8 cellular contexts compared by ENCODE assay signal in the genomic region with DNA sequence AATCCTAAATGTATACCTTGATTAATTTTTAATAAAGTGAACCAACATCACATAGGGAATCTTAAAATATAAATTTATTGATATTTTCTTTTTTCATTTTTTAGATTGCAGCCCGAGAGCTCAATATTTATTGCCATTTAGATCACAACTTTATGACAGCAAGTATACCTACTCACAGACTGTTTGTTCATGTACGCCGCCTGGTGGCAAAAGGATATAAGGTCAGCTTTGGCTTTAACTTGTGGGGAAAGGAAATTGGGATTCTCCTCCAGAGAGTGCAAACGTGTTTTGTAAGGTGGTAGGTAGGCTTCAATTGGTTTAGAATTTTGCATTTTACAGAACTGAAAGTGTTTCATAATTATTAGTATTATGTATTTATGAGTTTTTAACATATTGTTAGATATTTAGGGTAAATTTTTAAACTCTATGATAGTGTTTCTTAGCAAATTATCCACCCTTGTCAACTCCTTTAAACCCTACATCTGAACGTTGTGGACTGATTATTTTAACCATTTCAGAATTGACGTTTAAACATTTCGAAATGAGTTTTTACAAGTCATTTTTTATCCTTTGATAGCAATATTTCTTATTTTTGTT. TPM values are rescaled to one million over a fixed set of nuclear protein-coding genes. Genes with fewer than 3 reads are reported as not detected.
DNase-seq lines count a peak whose midpoint lies in the region; ATAC-seq, FAIRE-seq and TF ChIP-seq lines count a peak whose summit lies in the region.

No MANE protein-coding gene starts in this region.

- H4K20me1 ChIP-seq in astrocyte (ENCODE audit: insufficient read depth, low read length), result no peaks in the 10 kb centered on the region

- no peak overlapping the region for H3K9ac ChIP-seq in astrocyte (ENCODE audit: low read length)

- H3K4me3 ChIP-seq in AG09309 (ENCODE audit: control insufficient read depth, low read depth, low read length) (no peak overlapping the region), astrocyte (ENCODE audit: insufficient read depth, low read depth, low read length) (no peak overlapping the region), small intestine (ENCODE audit: low read depth in 1 of 2, low read length in 2 of 2) (no peak overlapping the region)

- H2AFZ ChIP-seq in astrocyte (ENCODE audit: low read depth, low read length), result no peak overlapping the region

- ATAC-seq in GM18868 (IDR thresholded peaks at IDR 0.05; ENCODE audit: unreplicated experiment), result peak; percentile 32
- no peak for ATAC-seq in GM19463 (IDR thresholded peaks at IDR 0.05; ENCODE audit: unreplicated experiment)

- H3K4me1 ChIP-seq in astrocyte (ENCODE audit: insufficient read depth, low read length) (no peaks in the 10 kb centered on the region), small intestine (ENCODE audit: control insufficient read depth in 2 of 2, insufficient read depth in 1 of 2, low read depth in 1 of 2, low read length in 1 of 2) (no peaks in the 10 kb centered on the region)

- no peaks in the 10 kb centered on the region for H3K27me3 Mint-ChIP-seq in astrocyte (ENCODE audit: low read depth, unreplicated experiment)

- no peak overlapping the region for H3K4me3 Mint-ChIP-seq in astrocyte (ENCODE audit: unreplicated experiment)

- no peaks in the 10 kb centered on the region for H3K27me3 ChIP-seq in astrocyte (ENCODE audit: insufficient read depth, low read length)
- H3K27me3 ChIP-seq in small intestine (ENCODE audit: control insufficient read depth in 2 of 2, insufficient read depth in 2 of 2, low read length in 2 of 2), result no peaks in the 10 kb centered on the region

- DNase-seq in AG09309 (ENCODE audit: low read depth) (no peak), NCI-H1436 (lab: John Stamatoyannopoulos, UW) (peak; percentile 43), T-helper 22 cell (ENCODE audit: low read depth) (peak; percentile 25), astrocyte (ENCODE audit: low read depth) (peak; percentile 40), hepatic stellate cell (ENCODE audit: low spot score) (peak; percentile 61), small intestine (peak; percentile 89)

- H3K27ac Mint-ChIP-seq in astrocyte (ENCODE audit: unreplicated experiment), result no peak overlapping the region

- H3K9me3 ChIP-seq in astrocyte (ENCODE audit: insufficient read depth, low read depth, low read length) (no peaks in the 10 kb centered on the region), small intestine (ENCODE audit: control insufficient read depth, low read depth) (no peaks in the 10 kb centered on the region)

- H3K4me2 ChIP-seq in astrocyte (ENCODE audit: low read length), result no peak overlapping the region

- no peaks in the 10 kb centered on the region for H3K9me3 Mint-ChIP-seq in astrocyte (ENCODE audit: unreplicated experiment)

- H3K27ac ChIP-seq in astrocyte (ENCODE audit: low read depth, low read length), result no peak overlapping the region
- no peak overlapping the region for H3K27ac ChIP-seq in small intestine (ENCODE audit: low read depth in 1 of 2, low read length in 1 of 2)

- H3K79me2 ChIP-seq in astrocyte (ENCODE audit: insufficient read depth, low read length), result no peaks in the 10 kb centered on the region

- no peaks in the 10 kb centered on the region for H3K4me1 Mint-ChIP-seq in astrocyte (ENCODE audit: low read depth, unreplicated experiment)

- no peak for FAIRE-seq in astrocyte (lab: Jason Lieb, UNC)
- peak; percentile 92 for FAIRE-seq in small intestine (lab: Jason Lieb, UNC)

- WGBS in small intestine, 3 donors, result 20 to 35% (median 24%) methylated on average over 7 of the region's 7 CpGs

- H3K36me3 Mint-ChIP-seq in astrocyte (ENCODE audit: low read depth, unreplicated experiment), result peaks cover 8% of the 10 kb centered on the region

- H3K36me3 ChIP-seq in astrocyte (ENCODE audit: insufficient read depth, low read length) (peaks cover 17% of the 10 kb centered on the region), small intestine (ENCODE audit: control insufficient read depth in 2 of 2, insufficient read depth in 2 of 2, low read length in 2 of 2) (peaks cover 5 to 10% of the 10 kb centered on the region in 2 donors)

- TF ChIP-seq CTCF in AG09309 (IDR thresholded peaks at IDR 0.05; ENCODE audit: control insufficient read depth, insufficient read depth, low read depth, low read length, missing control alignments) (peak; percentile 84), astrocyte (IDR thresholded peaks at IDR 0.05; ENCODE audit: insufficient read depth, low read depth, low read length) (peak; percentile 95)

RNA-seq across cellular contexts. Expression of a gene that starts 17.5 kb away (rescaled TPM):
- 11.9 and 14.4 TPM in 2 replicates for total RNA-seq in astrocyte
- 10 to 100 TPM; 13.5 to 39.7 (median 26.4) TPM for polyA plus RNA-seq in small intestine

RNA-seq across cellular contexts. Expression of a gene that starts 17.8 kb away (rescaled TPM):
- 15.4 and 16.1 TPM in 2 replicates for total RNA-seq in astrocyte
- 1 to 10 TPM; 3.5 to 5.1 (median 4.5) TPM for polyA plus RNA-seq in small intestine
